Comparison of ENCODE assay signal across 1 cellular context in the genomic region with DNA sequence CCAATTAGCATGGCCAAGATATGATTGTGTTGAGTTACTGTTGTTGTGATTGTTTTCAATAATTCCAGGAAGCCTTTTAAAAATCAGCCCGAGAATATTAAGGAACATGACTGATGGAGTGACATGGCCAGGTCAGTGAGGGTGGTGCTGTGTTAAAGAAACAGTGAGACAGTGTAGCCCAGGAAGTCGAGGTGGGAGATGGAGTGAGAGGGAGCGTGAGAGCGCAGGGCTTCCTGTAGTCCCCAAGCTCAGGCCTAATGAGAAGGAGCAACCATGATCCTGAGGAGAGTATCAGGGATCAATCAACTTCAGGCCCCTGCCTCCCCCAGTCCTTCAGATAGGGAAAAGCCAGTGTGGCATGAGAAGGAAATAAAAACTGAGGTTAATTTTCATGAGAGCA.
TF ChIP-seq lines count a peak whose summit lies in the region.

No MANE protein-coding gene starts in this region.

TF ChIP-seq in H1, 55 proteins besides CTCF, POLR2A, EP300 and RAD21 (continued from another document):
- TF ChIP-seq USF2 (IDR thresholded peaks at IDR 0.05; ENCODE audit: low read length) (no peak), FOSL1 (IDR thresholded peaks at IDR 0.05; ENCODE audit: insufficient read depth, low read depth, low read length) (no peak), JUN (IDR thresholded peaks at IDR 0.05; ENCODE audit: low read depth, low read length) (no peak), NANOG (IDR thresholded peaks at IDR 0.05; ENCODE audit: insufficient read depth, low read depth, low read length, poor library complexity, severe bottlenecking) (no peak)
